In genomic region chr22:17629646-17630045, GRCh38 we compare ENCODE assay signal across 9 cellular contexts. TPM values are rescaled to one million over a fixed set of nuclear protein-coding genes. Genes with fewer than 3 reads are reported as not detected.
DNase-seq lines count a peak whose midpoint lies in the region; ATAC-seq and TF ChIP-seq lines count a peak whose summit lies in the region.
"Had no signal": no experiment of that assay in that cellular context is flagged by ENCODE, and none has a peak within 500 bp of the region (broad histone marks: within the 10 kb centered on the region; RNA-seq: fewer than 3 reads in every experiment).

No MANE protein-coding gene starts in this region.

- H3K9me3 Mint-ChIP-seq in CD4-positive, CD25-positive, alpha-beta regulatory T cell: no peaks in the 10 kb centered on the region
- H3K9me3 Mint-ChIP-seq in chondrocyte (ENCODE audit: low read depth): no peaks in the 10 kb centered on the region

- no peak for TF ChIP-seq RAD21 in neural cell (conservative IDR thresholded peaks at IDR 0.05)

- H3K27ac ChIP-seq in CD4-positive, CD25-positive, alpha-beta regulatory T cell (ENCODE audit: insufficient read depth, low read length, poor library complexity, severe bottlenecking): peak overlapping the region; percentile 93
- H3K27ac ChIP-seq in neural cell (ENCODE audit: low read length): no peak overlapping the region

- peaks cover 22% of the 10 kb centered on the region for H3K79me2 ChIP-seq in neural cell (replicated peaks; ENCODE audit: insufficient read depth, low read length)

- peak in 1 of 3 donors; percentile 4 for DNase-seq in CD4-positive, CD25-positive, alpha-beta regulatory T cell
- DNase-seq in LNCaP clone FGC (ENCODE audit: low read depth): no peak
- no peak for DNase-seq in chondrocyte (ENCODE audit: low spot score)
- no peak for DNase-seq in midbrain (lab: John Stamatoyannopoulos, UW)
- no peak for DNase-seq in NCI-H2081 (lab: John Stamatoyannopoulos, UW)
- DNase-seq: NCI-H1930 had no signal

- H3K27me3 ChIP-seq in CD4-positive, CD25-positive, alpha-beta regulatory T cell (ENCODE audit: control insufficient read depth, insufficient read depth, low read length): no peaks in the 10 kb centered on the region
- no peaks in the 10 kb centered on the region for H3K27me3 ChIP-seq in neural cell (ENCODE audit: insufficient read depth, low read depth, low read length)

- no peaks in the 10 kb centered on the region for H4K20me1 ChIP-seq in neural cell (ENCODE audit: insufficient read depth)

- peaks cover 24% of the 10 kb centered on the region for H3K4me1 ChIP-seq in CD4-positive, CD25-positive, alpha-beta regulatory T cell (ENCODE audit: control insufficient read depth, insufficient read depth, low read length, poor library complexity, severe bottlenecking)

- peak overlapping the region; percentile 23 to 99 (median 98) for H3K27ac Mint-ChIP-seq in CD4-positive, CD25-positive, alpha-beta regulatory T cell
- H3K27ac Mint-ChIP-seq in chondrocyte (ENCODE audit: unreplicated experiment): no peak overlapping the region

- no peak for TF ChIP-seq EP300 in neural cell (conservative IDR thresholded peaks at IDR 0.05; ENCODE audit: poor library complexity, severe bottlenecking)

- H3K4me3 ChIP-seq in CD4-positive, CD25-positive, alpha-beta regulatory T cell (ENCODE audit: low read depth, low read length): peak overlapping the region; percentile 99
- peak overlapping the region; percentile 89 for H3K4me3 ChIP-seq in LNCaP clone FGC (ENCODE audit: low read depth, low read length)
- H3K4me3 ChIP-seq in neural cell (ENCODE audit: low read length): peak overlapping the region; percentile 83

- no peaks in the 10 kb centered on the region for H3K27me3 Mint-ChIP-seq in CD4-positive, CD25-positive, alpha-beta regulatory T cell
- H3K27me3 Mint-ChIP-seq in chondrocyte (ENCODE audit: low read depth): no peaks in the 10 kb centered on the region

- H3K36me3 ChIP-seq in CD4-positive, CD25-positive, alpha-beta regulatory T cell (ENCODE audit: control insufficient read depth, insufficient read depth, low read length): no peaks in the 10 kb centered on the region
- no peaks in the 10 kb centered on the region for H3K36me3 ChIP-seq in neural cell (ENCODE audit: insufficient read depth, low read length)

- no peak overlapping the region for H2AFZ ChIP-seq in neural cell (ENCODE audit: low read depth, low read length)

- peaks cover 0 to 39% (median 18%) of the 10 kb centered on the region in 4 donors for H3K4me1 Mint-ChIP-seq in CD4-positive, CD25-positive, alpha-beta regulatory T cell
- peaks cover 24% of the 10 kb centered on the region for H3K4me1 Mint-ChIP-seq in chondrocyte (ENCODE audit: low read depth)

- peaks cover 3% of the 10 kb centered on the region for H3F3A ChIP-seq in neural cell (ENCODE audit: insufficient read depth, low read length, poor library complexity, severe bottlenecking)

- no peak overlapping the region for H3K9ac ChIP-seq in neural cell (ENCODE audit: low read length)

- H3K9me3 ChIP-seq in CD4-positive, CD25-positive, alpha-beta regulatory T cell (ENCODE audit: control insufficient read depth in 2 of 2, low read length in 2 of 2): no peaks in the 10 kb centered on the region
- no peaks in the 10 kb centered on the region for H3K9me3 ChIP-seq in neural cell (ENCODE audit: low read length)

- H3K9me2 ChIP-seq in neural cell (ENCODE audit: insufficient read depth, low read length): no peaks in the 10 kb centered on the region

- no peak for ATAC-seq in CD4-positive, CD25-positive, alpha-beta regulatory T cell (ENCODE audit: low read depth in 2 of 2)
- ATAC-seq in HG02840 (IDR thresholded peaks at IDR 0.05; ENCODE audit: low FRiP score, unreplicated experiment): no peak
- ATAC-seq in HG03457 (IDR thresholded peaks at IDR 0.05; ENCODE audit: unreplicated experiment): no peak

- no peak for TF ChIP-seq CTCF in LNCaP clone FGC (IDR thresholded peaks at IDR 0.05; ENCODE audit: control insufficient read depth, extremely low read depth, insufficient read depth)
- no peak for TF ChIP-seq CTCF in chondrocyte (IDR thresholded peaks at IDR 0.05)
- TF ChIP-seq CTCF in neural cell (IDR thresholded peaks at IDR 0.05; ENCODE audit: poor library complexity, severe bottlenecking): no peak

- peak overlapping the region; percentile 52 to 99 (median 95) for H3K4me3 Mint-ChIP-seq in CD4-positive, CD25-positive, alpha-beta regulatory T cell
- H3K4me3 Mint-ChIP-seq in chondrocyte (ENCODE audit: unreplicated experiment): peak overlapping the region; percentile 7

- peaks cover 3% of the 10 kb centered on the region for H3K36me3 Mint-ChIP-seq in CD4-positive, CD25-positive, alpha-beta regulatory T cell
- peaks cover 1% of the 10 kb centered on the region for H3K36me3 Mint-ChIP-seq in chondrocyte (ENCODE audit: low read depth)

- H3K4me2 ChIP-seq in neural cell (ENCODE audit: low read length): peak overlapping the region; percentile 76

TF ChIP-seq in neural cell, 6 proteins besides CTCF, POLR2A, EP300 and RAD21:
- TF ChIP-seq, protein P1, sequence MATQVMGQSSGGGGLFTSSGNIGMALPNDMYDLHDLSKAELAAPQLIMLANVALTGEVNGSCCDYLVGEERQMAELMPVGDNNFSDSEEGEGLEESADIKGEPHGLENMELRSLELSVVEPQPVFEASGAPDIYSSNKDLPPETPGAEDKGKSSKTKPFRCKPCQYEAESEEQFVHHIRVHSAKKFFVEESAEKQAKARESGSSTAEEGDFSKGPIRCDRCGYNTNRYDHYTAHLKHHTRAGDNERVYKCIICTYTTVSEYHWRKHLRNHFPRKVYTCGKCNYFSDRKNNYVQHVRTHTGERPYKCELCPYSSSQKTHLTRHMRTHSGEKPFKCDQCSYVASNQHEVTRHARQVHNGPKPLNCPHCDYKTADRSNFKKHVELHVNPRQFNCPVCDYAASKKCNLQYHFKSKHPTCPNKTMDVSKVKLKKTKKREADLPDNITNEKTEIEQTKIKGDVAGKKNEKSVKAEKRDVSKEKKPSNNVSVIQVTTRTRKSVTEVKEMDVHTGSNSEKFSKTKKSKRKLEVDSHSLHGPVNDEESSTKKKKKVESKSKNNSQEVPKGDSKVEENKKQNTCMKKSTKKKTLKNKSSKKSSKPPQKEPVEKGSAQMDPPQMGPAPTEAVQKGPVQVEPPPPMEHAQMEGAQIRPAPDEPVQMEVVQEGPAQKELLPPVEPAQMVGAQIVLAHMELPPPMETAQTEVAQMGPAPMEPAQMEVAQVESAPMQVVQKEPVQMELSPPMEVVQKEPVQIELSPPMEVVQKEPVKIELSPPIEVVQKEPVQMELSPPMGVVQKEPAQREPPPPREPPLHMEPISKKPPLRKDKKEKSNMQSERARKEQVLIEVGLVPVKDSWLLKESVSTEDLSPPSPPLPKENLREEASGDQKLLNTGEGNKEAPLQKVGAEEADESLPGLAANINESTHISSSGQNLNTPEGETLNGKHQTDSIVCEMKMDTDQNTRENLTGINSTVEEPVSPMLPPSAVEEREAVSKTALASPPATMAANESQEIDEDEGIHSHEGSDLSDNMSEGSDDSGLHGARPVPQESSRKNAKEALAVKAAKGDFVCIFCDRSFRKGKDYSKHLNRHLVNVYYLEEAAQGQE (IDR thresholded peaks at IDR 0.05; ENCODE audit: borderline replicate concordance): no peak
- TF ChIP-seq SMC3 (conservative IDR thresholded peaks at IDR 0.05; ENCODE audit: poor library complexity) (no peak), TAF1 (IDR thresholded peaks at IDR 0.05; ENCODE audit: low read depth) (no peak), EZH2 (IDR thresholded peaks at IDR 0.05; ENCODE audit: borderline replicate concordance, insufficient read depth, low read length, poor library complexity, severe bottlenecking) (no peak), POLR2AphosphoS5 (IDR thresholded peaks at IDR 0.05) (no peak), MXI1 (conservative IDR thresholded peaks at IDR 0.05; ENCODE audit: poor library complexity, severe bottlenecking) (no peak)

RNA-seq across cellular contexts. Expression of gene ATP6V1E1, which starts 1.1 kb away (rescaled TPM):
- 68.6 TPM for total RNA-seq in CD4-positive, CD25-positive, alpha-beta regulatory T cell
- polyA plus RNA-seq in CD4-positive, CD25-positive, alpha-beta regulatory T cell: 100 to 1,000 TPM; 114 to 138 (median 127) TPM
- 118 to 125 TPM (median 120 TPM) in 3 replicates for total RNA-seq in chondrocyte
- 180 and 224 TPM in 2 replicates for polyA plus RNA-seq in neural cell
- polyA minus RNA-seq in neural cell: 115 and 137 TPM in 2 replicates

RNA-seq across cellular contexts. Expression of gene BCL2L13, which starts 8.9 kb away (rescaled TPM):
- 24.5 TPM for total RNA-seq in CD4-positive, CD25-positive, alpha-beta regulatory T cell
- polyA plus RNA-seq in CD4-positive, CD25-positive, alpha-beta regulatory T cell: 10 to 100 TPM; 37.0 to 43.8 (median 39.8) TPM
- total RNA-seq in chondrocyte: 38.7 to 46.2 TPM (median 39.6 TPM) in 3 replicates
- polyA plus RNA-seq in neural cell: 20.8 and 21.6 TPM in 2 replicates
- polyA minus RNA-seq in neural cell: 42.1 and 47.7 TPM in 2 replicates
